Comparison of ENCODE assay signal across 2 cellular contexts in the genomic region with DNA sequence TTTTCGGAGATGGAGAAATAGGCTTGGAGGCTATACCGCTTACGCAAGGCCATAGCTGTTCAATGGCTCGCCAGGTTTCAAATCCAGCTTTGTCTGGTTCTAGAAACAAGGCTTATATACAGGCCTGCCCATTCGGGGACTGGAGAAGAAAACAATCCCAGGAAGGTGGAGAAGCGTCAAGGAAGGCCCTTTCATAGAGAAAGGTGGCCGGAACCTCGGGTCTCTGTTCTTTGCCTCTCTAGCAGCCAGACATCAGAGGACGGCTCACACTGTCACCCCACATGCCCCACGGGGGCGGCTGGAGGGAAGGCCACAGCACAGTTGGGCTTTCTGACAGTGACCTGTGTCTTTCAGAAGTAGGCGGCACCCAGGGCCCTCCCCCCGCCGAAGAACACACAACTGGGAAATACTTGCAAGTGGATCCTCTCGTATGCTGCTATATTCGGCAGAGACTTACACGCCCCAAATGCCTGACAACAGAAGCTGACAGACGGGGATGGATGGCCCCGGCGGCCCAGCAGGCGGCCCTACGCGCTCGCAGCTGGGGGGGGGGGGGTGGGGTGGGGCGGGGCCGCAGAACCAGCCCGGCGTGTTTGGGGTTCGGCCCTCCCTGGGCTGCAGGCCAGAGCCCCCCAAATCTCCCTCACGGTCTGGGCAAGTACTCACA.
TF ChIP-seq lines count a peak whose summit lies in the region.

No MANE protein-coding gene starts in this region.

TF ChIP-seq in HCT116, 20 proteins besides CTCF, POLR2A, EP300 and RAD21:
- no peak for TF ChIP-seq ZFX (IDR thresholded peaks at IDR 0.05)
- no peak for TF ChIP-seq SRF (IDR thresholded peaks at IDR 0.05; ENCODE audit: low read depth)
- TF ChIP-seq POLR2AphosphoS5 (IDR thresholded peaks at IDR 0.05; ENCODE audit: low read depth, low read length): no peak
- no peak for TF ChIP-seq FOSL1 (IDR thresholded peaks at IDR 0.05; ENCODE audit: low read depth)
- TF ChIP-seq SP1 (IDR thresholded peaks at IDR 0.05; ENCODE audit: low read depth): no peak
- no peak for TF ChIP-seq EGR1 (IDR thresholded peaks at IDR 0.05; ENCODE audit: low read depth)
- TF ChIP-seq, protein P1, sequence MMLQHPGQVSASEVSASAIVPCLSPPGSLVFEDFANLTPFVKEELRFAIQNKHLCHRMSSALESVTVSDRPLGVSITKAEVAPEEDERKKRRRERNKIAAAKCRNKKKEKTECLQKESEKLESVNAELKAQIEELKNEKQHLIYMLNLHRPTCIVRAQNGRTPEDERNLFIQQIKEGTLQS (IDR thresholded peaks at IDR 0.05): no peak
- TF ChIP-seq, protein P2, sequence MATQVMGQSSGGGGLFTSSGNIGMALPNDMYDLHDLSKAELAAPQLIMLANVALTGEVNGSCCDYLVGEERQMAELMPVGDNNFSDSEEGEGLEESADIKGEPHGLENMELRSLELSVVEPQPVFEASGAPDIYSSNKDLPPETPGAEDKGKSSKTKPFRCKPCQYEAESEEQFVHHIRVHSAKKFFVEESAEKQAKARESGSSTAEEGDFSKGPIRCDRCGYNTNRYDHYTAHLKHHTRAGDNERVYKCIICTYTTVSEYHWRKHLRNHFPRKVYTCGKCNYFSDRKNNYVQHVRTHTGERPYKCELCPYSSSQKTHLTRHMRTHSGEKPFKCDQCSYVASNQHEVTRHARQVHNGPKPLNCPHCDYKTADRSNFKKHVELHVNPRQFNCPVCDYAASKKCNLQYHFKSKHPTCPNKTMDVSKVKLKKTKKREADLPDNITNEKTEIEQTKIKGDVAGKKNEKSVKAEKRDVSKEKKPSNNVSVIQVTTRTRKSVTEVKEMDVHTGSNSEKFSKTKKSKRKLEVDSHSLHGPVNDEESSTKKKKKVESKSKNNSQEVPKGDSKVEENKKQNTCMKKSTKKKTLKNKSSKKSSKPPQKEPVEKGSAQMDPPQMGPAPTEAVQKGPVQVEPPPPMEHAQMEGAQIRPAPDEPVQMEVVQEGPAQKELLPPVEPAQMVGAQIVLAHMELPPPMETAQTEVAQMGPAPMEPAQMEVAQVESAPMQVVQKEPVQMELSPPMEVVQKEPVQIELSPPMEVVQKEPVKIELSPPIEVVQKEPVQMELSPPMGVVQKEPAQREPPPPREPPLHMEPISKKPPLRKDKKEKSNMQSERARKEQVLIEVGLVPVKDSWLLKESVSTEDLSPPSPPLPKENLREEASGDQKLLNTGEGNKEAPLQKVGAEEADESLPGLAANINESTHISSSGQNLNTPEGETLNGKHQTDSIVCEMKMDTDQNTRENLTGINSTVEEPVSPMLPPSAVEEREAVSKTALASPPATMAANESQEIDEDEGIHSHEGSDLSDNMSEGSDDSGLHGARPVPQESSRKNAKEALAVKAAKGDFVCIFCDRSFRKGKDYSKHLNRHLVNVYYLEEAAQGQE (IDR thresholded peaks at IDR 0.05; ENCODE audit: low read depth): no peak
- no peak for TF ChIP-seq CEBPB (IDR thresholded peaks at IDR 0.05; ENCODE audit: low read depth)
- TF ChIP-seq, protein P3, sequence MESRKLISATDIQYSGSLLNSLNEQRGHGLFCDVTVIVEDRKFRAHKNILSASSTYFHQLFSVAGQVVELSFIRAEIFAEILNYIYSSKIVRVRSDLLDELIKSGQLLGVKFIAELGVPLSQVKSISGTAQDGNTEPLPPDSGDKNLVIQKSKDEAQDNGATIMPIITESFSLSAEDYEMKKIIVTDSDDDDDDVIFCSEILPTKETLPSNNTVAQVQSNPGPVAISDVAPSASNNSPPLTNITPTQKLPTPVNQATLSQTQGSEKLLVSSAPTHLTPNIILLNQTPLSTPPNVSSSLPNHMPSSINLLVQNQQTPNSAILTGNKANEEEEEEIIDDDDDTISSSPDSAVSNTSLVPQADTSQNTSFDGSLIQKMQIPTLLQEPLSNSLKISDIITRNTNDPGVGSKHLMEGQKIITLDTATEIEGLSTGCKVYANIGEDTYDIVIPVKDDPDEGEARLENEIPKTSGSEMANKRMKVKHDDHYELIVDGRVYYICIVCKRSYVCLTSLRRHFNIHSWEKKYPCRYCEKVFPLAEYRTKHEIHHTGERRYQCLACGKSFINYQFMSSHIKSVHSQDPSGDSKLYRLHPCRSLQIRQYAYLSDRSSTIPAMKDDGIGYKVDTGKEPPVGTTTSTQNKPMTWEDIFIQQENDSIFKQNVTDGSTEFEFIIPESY (IDR thresholded peaks at IDR 0.05; ENCODE audit: extremely low read depth, insufficient replicate concordance, low read length): no peak
- TF ChIP-seq JUND (IDR thresholded peaks at IDR 0.05): no peak
- TF ChIP-seq EZH2 (IDR thresholded peaks at IDR 0.05): no peak
- no peak for TF ChIP-seq ELF1 (IDR thresholded peaks at IDR 0.05; ENCODE audit: borderline replicate concordance, low read depth)
- peak; percentile 20 for TF ChIP-seq TCF7L2 (IDR thresholded peaks at IDR 0.05; ENCODE audit: borderline replicate concordance, extremely low read depth, insufficient read depth, insufficient read length)
- peak; percentile 20 for TF ChIP-seq YY1 (IDR thresholded peaks at IDR 0.05; ENCODE audit: extremely low read depth, insufficient replicate concordance, low read depth, low read length)
- TF ChIP-seq CBX3 (IDR thresholded peaks at IDR 0.05; ENCODE audit: low read depth): no peak
TF ChIP-seq in HCT116: peak in this region for 2.

TF ChIP-seq in endothelial cell of umbilical vein, 7 proteins besides CTCF, POLR2A, EP300 and RAD21:
- TF ChIP-seq GATA2 (IDR thresholded peaks at IDR 0.05; ENCODE audit: insufficient read depth, insufficient read length, low read depth, low read length) (no peak), MYC (IDR thresholded peaks at IDR 0.05; ENCODE audit: low read depth, low read length) (no peak), EZH2 (IDR thresholded peaks at IDR 0.05; ENCODE audit: borderline replicate concordance, low read depth, low read length, severe bottlenecking) (no peak), JUN (IDR thresholded peaks at IDR 0.05; ENCODE audit: borderline replicate concordance, insufficient read depth, insufficient read length, low read depth) (no peak), POLR2AphosphoS5 (IDR thresholded peaks at IDR 0.05; ENCODE audit: insufficient read depth, low read depth, low read length) (no peak), FOS (IDR thresholded peaks at IDR 0.05; ENCODE audit: borderline replicate concordance, insufficient read depth, low read length) (no peak)
- TF ChIP-seq, protein P4, sequence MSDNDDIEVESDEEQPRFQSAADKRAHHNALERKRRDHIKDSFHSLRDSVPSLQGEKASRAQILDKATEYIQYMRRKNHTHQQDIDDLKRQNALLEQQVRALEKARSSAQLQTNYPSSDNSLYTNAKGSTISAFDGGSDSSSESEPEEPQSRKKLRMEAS (IDR thresholded peaks at IDR 0.05; ENCODE audit: insufficient read depth, insufficient read length): no peak
TF ChIP-seq in endothelial cell of umbilical vein: peak in this region for 0.
